22 cellular contexts compared by ENCODE assay signal in the genomic region with DNA sequence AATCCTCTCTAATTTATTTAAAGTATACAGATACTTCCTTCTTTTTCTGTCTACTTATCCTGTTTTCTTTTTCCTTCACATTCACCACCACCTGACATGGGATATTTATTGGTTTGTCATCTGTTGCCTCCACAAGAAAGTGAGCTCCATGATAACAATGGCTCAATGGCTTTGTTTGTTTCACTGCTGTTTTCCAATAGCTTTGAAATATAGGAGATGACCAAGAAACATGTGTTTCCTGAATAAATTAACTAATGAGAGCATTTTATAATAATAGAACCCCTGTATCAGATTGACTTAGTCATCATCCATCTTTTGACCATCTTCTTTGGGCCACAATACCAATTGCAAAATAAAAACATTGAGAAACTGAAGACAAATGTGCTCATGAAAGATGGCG.
A peak's percentile ranks its signal among the peaks of the same experiment; 100 is the strongest.
DNase-seq lines count a peak whose midpoint lies in the region; ATAC-seq and TF ChIP-seq lines count a peak whose summit lies in the region.
"Had no signal": no experiment of that assay in that cellular context is flagged by ENCODE, and none has a peak within 500 bp of the region (broad histone marks: within the 10 kb centered on the region; RNA-seq: fewer than 3 reads in every experiment).

No MANE protein-coding gene starts in this region.

- no peak overlapping the region for H3K4me3 Mint-ChIP-seq in nephron
- H3K4me3 Mint-ChIP-seq: B cell; CD4-positive, alpha-beta T cell; CD8-positive, alpha-beta T cell had no signal

- H3K9me3 Mint-ChIP-seq in nephron: peaks cover 19% of the 10 kb centered on the region
- H3K9me3 Mint-ChIP-seq: CD4-positive, alpha-beta T cell had no signal

- ATAC-seq in GM21717 (IDR thresholded peaks at IDR 0.05; ENCODE audit: unreplicated experiment) (no peak), HG03135 (IDR thresholded peaks at IDR 0.05; ENCODE audit: unreplicated experiment) (no peak), GM18867 (IDR thresholded peaks at IDR 0.05; ENCODE audit: unreplicated experiment) (no peak)
- ATAC-seq: CD8-positive, alpha-beta T cell; GM12878 had no signal

- H3K27ac Mint-ChIP-seq in nephron: peak overlapping the region; percentile 62 to 88 (median 87)
- H3K27ac Mint-ChIP-seq: B cell; CD4-positive, alpha-beta T cell; CD8-positive, alpha-beta T cell had no signal

- TF ChIP-seq CTCF in nephron (IDR thresholded peaks at IDR 0.05; ENCODE audit: unreplicated experiment in 3 of 3): no peak

- H3K36me3 Mint-ChIP-seq in nephron (ENCODE audit: low read depth): peaks cover 7% of the 10 kb centered on the region
- H3K36me3 Mint-ChIP-seq: CD8-positive, alpha-beta T cell had no signal

- H3K4me1 Mint-ChIP-seq in nephron: peaks cover 43% of the 10 kb centered on the region
- H3K4me1 Mint-ChIP-seq: B cell had no signal

- peak; percentile 36 for DNase-seq in SK-MEL-5 (ENCODE audit: low read depth, low spot score)
- peak; percentile 73 for DNase-seq in foreskin melanocyte
- DNase-seq in stimulated activated CD4-positive, alpha-beta T cell treated with anti-CD3 and anti-CD28 coated beads, Interleukin-4, amount 100 ng/mL, for 4 hours: no peak
- DNase-seq: 8988T; ACHN; AML-193; CD4-positive, alpha-beta T cell; CD8-positive, alpha-beta T cell; COR-L47; DMS 273 treated with DMSO at 0.1 percent for 48 hours; DMS153; DMS53; DMS79; DND-41; EL; GDM1 had no signal

- in situ Hi-C loops in SK-MEL-5 (cut with HindIII; ENCODE audit: low pct_unique_long_range_greater_than_20kb, low sequenced_read_pairs): no loop called here

- no peaks in the 10 kb centered on the region for H3K27me3 Mint-ChIP-seq in nephron (ENCODE audit: low read depth)

Comparison
In these comparisons a context has a peak if more than half of its experiments do, and no peak if none do; other contexts are left out.
1. DNase-seq: peak in SK-MEL-5 (single experiment) and foreskin melanocyte (single experiment); none in stimulated activated CD4-positive, alpha-beta T cell treated with anti-CD3 and anti-CD28 coated beads, Interleukin-4, amount 100 ng/mL, for 4 hours (0 of 2).